In the genomic region with DNA sequence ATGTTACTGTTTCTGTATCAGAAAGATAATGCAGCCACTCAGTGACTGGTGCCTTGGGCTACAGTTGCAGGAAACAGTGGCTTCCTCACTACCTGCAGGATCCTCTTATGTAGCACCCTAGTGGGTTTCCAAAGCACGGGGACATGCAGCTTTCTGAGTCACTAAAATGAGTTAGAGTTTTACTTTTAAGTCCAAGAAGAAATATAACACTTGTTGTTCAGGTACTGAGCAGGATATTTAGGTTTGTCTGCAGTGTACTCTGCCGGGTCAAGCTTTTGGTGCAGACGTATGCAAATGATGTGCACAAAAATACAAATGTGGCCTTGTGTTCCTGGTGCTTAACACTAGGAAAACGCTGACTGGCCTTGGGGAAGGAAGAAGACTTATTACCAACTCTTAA, we compare ENCODE assay signal across 10 cellular contexts. TPM values are rescaled to one million over a fixed set of nuclear protein-coding genes. Genes with fewer than 3 reads are reported as not detected.
DNase-seq lines count a peak whose midpoint lies in the region; ATAC-seq and TF ChIP-seq lines count a peak whose summit lies in the region.
"Had no signal": no experiment of that assay in that cellular context is flagged by ENCODE, and none has a peak within 500 bp of the region (broad histone marks: within the 10 kb centered on the region; RNA-seq: fewer than 3 reads in every experiment).

No MANE protein-coding gene starts in this region.

- intact Hi-C loops in stomach (cut with DNase I; ENCODE audit: low total_unique reads) (no loop called here), mucosa of descending colon (cut with DNase I, micrococcal nuclease) (no loop called here)

- TF ChIP-seq POLR2A in stomach (IDR thresholded peaks at IDR 0.05) = no peak

- no peaks in the 10 kb centered on the region for H3K36me3 ChIP-seq in MM.1S (replicated peaks; ENCODE audit: insufficient read depth, low read length)
- H3K36me3 ChIP-seq in stomach = peaks cover 0 to under 1% (median 0%) of the 10 kb centered on the region in 4 donors
- no peaks in the 10 kb centered on the region for H3K36me3 ChIP-seq in mucosa of descending colon (ENCODE audit: low read depth)

- peak; percentile 47 for ATAC-seq in effector memory CD8-positive, alpha-beta T cell (replicated peaks)
- no peak for ATAC-seq in mucosa of descending colon

- H3K27me3 ChIP-seq in MM.1S (replicated peaks; ENCODE audit: insufficient read depth, low read length) (no peaks in the 10 kb centered on the region), stomach (no peaks in the 10 kb centered on the region)

- peak overlapping the region; percentile 81 for H3K4me2 ChIP-seq in MM.1S (ENCODE audit: low read depth, low read length)

- H3K79me2 ChIP-seq in MM.1S (ENCODE audit: low read length) = peaks cover 86% of the 10 kb centered on the region

- peaks cover 47 to 56% of the 10 kb centered on the region in 2 donors for H3K4me1 Mint-ChIP-seq in effector memory CD8-positive, alpha-beta T cell (ENCODE audit: low read depth in 2 of 2)

- H3K9me3 ChIP-seq in MM.1S (replicated peaks; ENCODE audit: insufficient read depth, low read length) (no peaks in the 10 kb centered on the region), stomach (no peaks in the 10 kb centered on the region), mucosa of descending colon (no peaks in the 10 kb centered on the region)

- peaks cover 22% of the 10 kb centered on the region for H3K36me3 Mint-ChIP-seq in effector memory CD8-positive, alpha-beta T cell (ENCODE audit: insufficient read depth)

- TF ChIP-seq EP300 in stomach (IDR thresholded peaks at IDR 0.05) = no peak

- H3K27me3 Mint-ChIP-seq in effector memory CD8-positive, alpha-beta T cell = no peaks in the 10 kb centered on the region

- WGBS in stomach, 5 donors = 33 to 40% (median 36%) methylated on average over 4 of the region's 4 CpGs

- peak overlapping the region; percentile 70 to 92 for H3K27ac Mint-ChIP-seq in effector memory CD8-positive, alpha-beta T cell

- TF ChIP-seq CTCF in MM.1S (IDR thresholded peaks at IDR 0.05; ENCODE audit: low read length) = no peak
- TF ChIP-seq CTCF in stomach (IDR thresholded peaks at IDR 0.05) = no peak
- no peak for TF ChIP-seq CTCF in mucosa of descending colon (IDR thresholded peaks at IDR 0.05)

- H4K20me1 ChIP-seq in MM.1S (ENCODE audit: insufficient read depth, low read length) = no peaks in the 10 kb centered on the region

- peak overlapping the region; percentile 20; the same call in 1 of the 2 replicates for H3K9ac ChIP-seq in MM.1S (ENCODE audit: low read length)

- peaks cover 16% of the 10 kb centered on the region for H3F3A ChIP-seq in MM.1S (ENCODE audit: insufficient read depth, low read length)

- H3K4me3 Mint-ChIP-seq in effector memory CD8-positive, alpha-beta T cell = peak overlapping the region; percentile 39 to 58

- H3K9me2 ChIP-seq in MM.1S (replicated peaks; ENCODE audit: insufficient read depth, low read length) = no peaks in the 10 kb centered on the region

- DNase-seq in activated CD4-positive, alpha-beta T cell treated with anti-CD3 and anti-CD28 coated beads for 48 hours = peak; percentile 18
- DNase-seq in activated CD4-positive, alpha-beta T cell treated with anti-CD3 and anti-CD28 coated beads for 1 hour = no peak
- DNase-seq in MM.1S = peak; percentile 40
- no peak for DNase-seq in effector memory CD8-positive, alpha-beta T cell
- DNase-seq in stomach = no peak
- no peak for DNase-seq in glomerular visceral epithelial cell (ENCODE audit: extremely low spot score)
- DNase-seq in mucosa of descending colon = no peak
- DNase-seq in DMS 273 (lab: John Stamatoyannopoulos, UW; ENCODE audit: unreplicated experiment) = no peak
- DNase-seq: 8988T, NCI-H187 had no signal

- H3K27ac ChIP-seq in MM.1S (ENCODE audit: low read length) = peak overlapping the region; percentile 66
- H3K27ac ChIP-seq in stomach = peak overlapping the region in 4 of 5 donors; percentile 67 to 86 (median 80)

- peak overlapping the region; percentile 41 for H3K4me3 ChIP-seq in MM.1S (ENCODE audit: low read length)
- no peak overlapping the region for H3K4me3 ChIP-seq in stomach
- H3K4me3 ChIP-seq in mucosa of descending colon = no peak overlapping the region

- H3K4me1 ChIP-seq in MM.1S (ENCODE audit: low read length) (peaks cover 41% of the 10 kb centered on the region), stomach (peaks cover 86 to 99% (median 93%) of the 10 kb centered on the region in 4 donors), mucosa of descending colon (ENCODE audit: low read depth) (peaks cover 58% of the 10 kb centered on the region)

- 0 out of 2 replicates have a peak overlapping the region, but pooled peaks have one; percentile 10 for H2AFZ ChIP-seq in MM.1S (ENCODE audit: low read length)

- H3K9me3 Mint-ChIP-seq in effector memory CD8-positive, alpha-beta T cell = no peaks in the 10 kb centered on the region

RNA-seq across cellular contexts. Expression of a gene that starts 22.0 kb away (rescaled TPM):
- total RNA-seq in stomach (100 to 1,000 TPM in 1 of 5 donors, 10 to 100 TPM in 3, 1 to 10 TPM in 1; 7.0 to 135 (median 35.6) TPM), mucosa of descending colon (10 to 100 TPM; 29.8 to 37.9 (median 36.9) TPM)
- polyA plus RNA-seq in stomach = 10 to 100 TPM; 35.3 to 37.7 (median 35.9) TPM

RNA-seq across cellular contexts. Expression of a gene that starts 43.4 kb away (rescaled TPM):
- total RNA-seq in stomach = 10 to 100 TPM; 12.3 to 55.6 (median 39.3) TPM
- 10 to 100 TPM; 14.4 to 29.5 (median 24.8) TPM for polyA plus RNA-seq in stomach
- total RNA-seq in mucosa of descending colon = 10 to 100 TPM; 46.3 to 51.5 (median 47.3) TPM

RNA-seq across cellular contexts. Expression of a gene that starts 46.0 kb away (rescaled TPM):
- total RNA-seq in stomach (not detected), mucosa of descending colon (under 1 TPM in 1 of 3 donors, not detected in 2; 0.22 TPM)
- under 1 TPM in 1 of 3 donors, not detected in 2; 0.05 TPM for polyA plus RNA-seq in stomach

Comparison
In these comparisons a context has a peak if more than half of its experiments do, and no peak if none do; other contexts are left out.
1. DNase-seq: peak in activated CD4-positive, alpha-beta T cell treated with anti-CD3 and anti-CD28 coated beads for 48 hours (single experiment) and MM.1S (single experiment); none in activated CD4-positive, alpha-beta T cell treated with anti-CD3 and anti-CD28 coated beads for 1 hour (single experiment), effector memory CD8-positive, alpha-beta T cell (0 of 3), stomach (single experiment), glomerular visceral epithelial cell (single experiment), mucosa of descending colon (0 of 3) and DMS 273 (single experiment).